8 cellular contexts compared by ENCODE assay signal in genomic region chr4:108620933-108621905, GRCh38. TPM values are rescaled to one million over a fixed set of nuclear protein-coding genes. Genes with fewer than 3 reads are reported as not detected.
A peak's percentile ranks its signal among the peaks of the same experiment; 100 is the strongest.
DNase-seq lines count a peak whose midpoint lies in the region; TF ChIP-seq lines count a peak whose summit lies in the region.

No MANE protein-coding gene starts in this region.

- intact Hi-C loops in activated naive CD4-positive, alpha-beta T cell treated with anti-CD3 and anti-CD28 coated beads for 36 hours (cut with micrococcal nuclease): loop anchor here (1.0 to 10.0 kb wide), 11 partner anchors 29 to 1574 kb away; partner anchors contain the start of genes CYP2U1, ELOVL6, GAR1 and HADH
- intact Hi-C loops in ovary (cut with DNase I): no loop called here

- TF ChIP-seq CTCF in epithelial cell of esophagus (IDR thresholded peaks at IDR 0.05; ENCODE audit: insufficient read depth, low read depth, low read length, missing control alignments): no peak
- no peak for TF ChIP-seq CTCF in ovary (IDR thresholded peaks at IDR 0.05)

- H3K27me3 Mint-ChIP-seq in activated naive CD4-positive, alpha-beta T cell treated with anti-CD3 and anti-CD28 coated beads for 36 hours (ENCODE audit: low read depth): no peaks in the 10 kb centered on the region

- no peaks in the 10 kb centered on the region for H3K27me3 ChIP-seq in ovary

- H3K4me1 Mint-ChIP-seq in activated naive CD4-positive, alpha-beta T cell treated with anti-CD3 and anti-CD28 coated beads for 36 hours (ENCODE audit: low read depth): peaks cover 49% of the 10 kb centered on the region

- peaks cover 3% of the 10 kb centered on the region for H3K4me1 ChIP-seq in ovary (ENCODE audit: insufficient read depth)

- peaks cover 65% of the 10 kb centered on the region for H3K36me3 Mint-ChIP-seq in activated naive CD4-positive, alpha-beta T cell treated with anti-CD3 and anti-CD28 coated beads for 36 hours (ENCODE audit: low read depth)

- 5 to 8% (median 6%) methylated on average over 23 of the region's 23 CpGs for WGBS in ovary, 3 donors

- TF ChIP-seq POLR2A in ovary (IDR thresholded peaks at IDR 0.05): no peak

- CTCF ChIA-PET in activated naive CD4-positive, alpha-beta T cell treated with anti-CD3 and anti-CD28 coated beads for 36 hours (lab: Charles Lee): interaction anchor here (0.6 to 2.2 kb wide), 2 partner anchors 49 to 602 kb away, joined by 4 to 10 read pairs; no protein-coding TSS in a partner anchor

- peaks cover 5% of the 10 kb centered on the region for H3K9me3 Mint-ChIP-seq in activated naive CD4-positive, alpha-beta T cell treated with anti-CD3 and anti-CD28 coated beads for 36 hours

- H3K9me3 ChIP-seq in ovary: no peaks in the 10 kb centered on the region

- H3K4me3 Mint-ChIP-seq in activated naive CD4-positive, alpha-beta T cell treated with anti-CD3 and anti-CD28 coated beads for 36 hours: peak overlapping the region; percentile 93

- H3K27ac Mint-ChIP-seq in activated naive CD4-positive, alpha-beta T cell treated with anti-CD3 and anti-CD28 coated beads for 36 hours: peak overlapping the region; percentile 95

- peak overlapping the region; percentile 18 to 52 for H3K27ac ChIP-seq in ovary

- DNase-seq in activated naive CD4-positive, alpha-beta T cell treated with anti-CD3 and anti-CD28 coated beads for 36 hours: no peak
- no peak for DNase-seq in activated naive CD4-positive, alpha-beta T cell treated with anti-CD3 and anti-CD28 coated beads, Interleukin-2, amount 50 U/mL, for 16 hours
- peak; percentile 14 for DNase-seq in epithelial cell of esophagus (ENCODE audit: low read depth)
- DNase-seq in ovary: no peak
- DNase-seq in AG08395 (ENCODE audit: low spot score): no peak
- no peak for DNase-seq in NCI-H1092 treated with DMSO at 0.1 percent for 48 hours (lab: John Stamatoyannopoulos, UW)
- DNase-seq in NCI-H446 (lab: John Stamatoyannopoulos, UW): no peak

- H3K4me3 ChIP-seq in epithelial cell of esophagus (ENCODE audit: low read length): peak overlapping the region; percentile 93
- H3K4me3 ChIP-seq in ovary: peak overlapping the region; percentile 81

- no peaks in the 10 kb centered on the region for H3K36me3 ChIP-seq in ovary

- no peak for TF ChIP-seq EP300 in ovary (IDR thresholded peaks at IDR 0.05)

TF ChIP-seq in PFSK-1, 5 proteins besides CTCF, POLR2A, EP300 and RAD21:
- TF ChIP-seq TAF1 (IDR thresholded peaks at IDR 0.05; ENCODE audit: borderline replicate concordance, insufficient read depth, low read length) (no peak), REST (IDR thresholded peaks at IDR 0.05; ENCODE audit: insufficient read depth in 1 of 2, low read depth in 2 of 2, low read length in 2 of 2) (no peak), POLR2AphosphoS5 (IDR thresholded peaks at IDR 0.05; ENCODE audit: low read depth, low read length) (peak; percentile 40; the same call in 1 of the 2 replicates)

RNA-seq across cellular contexts. Expression of gene RPL34, which starts 0.8 kb away (rescaled TPM):
- 1,000 to 10,000 TPM; 1,983 to 2,004 TPM for total RNA-seq in activated naive CD4-positive, alpha-beta T cell treated with anti-CD3 and anti-CD28 coated beads for 36 hours
- 818 TPM for polyA plus RNA-seq in PFSK-1 (2012; ENCODE audit: insufficient read length, low read depth)
- total RNA-seq in ovary: 1,000 to 10,000 TPM; 2,196 to 4,044 (median 3,147) TPM
- polyA plus RNA-seq in ovary: 1,000 to 10,000 TPM; 2,734 to 9,736 TPM

RNA-seq across cellular contexts. Expression of gene OSTC, which starts 29.2 kb away (rescaled TPM):
- 10 to 100 TPM; 72.5 to 73.3 TPM for total RNA-seq in activated naive CD4-positive, alpha-beta T cell treated with anti-CD3 and anti-CD28 coated beads for 36 hours
- polyA plus RNA-seq in PFSK-1 (2012; ENCODE audit: insufficient read length, low read depth): 127 TPM
- 10 to 100 TPM; 52.0 to 98.5 (median 67.1) TPM for total RNA-seq in ovary
- 100 to 1,000 TPM; 107 to 110 TPM for polyA plus RNA-seq in ovary
